In genomic region chr6:42796171-42796570, GRCh38 we compare ENCODE assay signal across 1 cellular context.
A peak's percentile ranks its signal among the peaks of the same experiment; 100 is the strongest.
TF ChIP-seq lines count a peak whose summit lies in the region.

No MANE protein-coding gene starts in this region.

TF ChIP-seq in K562, 482 proteins besides CTCF, POLR2A, EP300 and RAD21:
- TF ChIP-seq NEUROD1 (IDR thresholded peaks at IDR 0.05; ENCODE audit: borderline replicate concordance, low read depth, low read length, partially characterized antibody), result no peak
- TF ChIP-seq TOE1 (IDR thresholded peaks at IDR 0.05; ENCODE audit: borderline replicate concordance), result no peak
- TF ChIP-seq TOE1 (CRISPR knock-in tag; IDR thresholded peaks at IDR 0.05; ENCODE audit: borderline replicate concordance, low read depth), result no peak
- no peak for TF ChIP-seq NFIC (IDR thresholded peaks at IDR 0.05)
- no peak for TF ChIP-seq L3MBTL2 (IDR thresholded peaks at IDR 0.05)
- no peak for TF ChIP-seq SIN3A (IDR thresholded peaks at IDR 0.05; ENCODE audit: borderline replicate concordance in 2 of 2, control insufficient read depth in 1 of 2, low read depth in 2 of 2, low read length in 2 of 2)
- TF ChIP-seq CBFA2T3 (IDR thresholded peaks at IDR 0.05), result peak; percentile 39
- no peak for TF ChIP-seq ZNF609 (CRISPR knock-in tag; IDR thresholded peaks at IDR 0.05; ENCODE audit: borderline replicate concordance)
- TF ChIP-seq ZNF76 (CRISPR knock-in tag; IDR thresholded peaks at IDR 0.05; ENCODE audit: borderline replicate concordance), result no peak
